ENCODE assay signal across 22 cellular contexts in the genomic region with DNA sequence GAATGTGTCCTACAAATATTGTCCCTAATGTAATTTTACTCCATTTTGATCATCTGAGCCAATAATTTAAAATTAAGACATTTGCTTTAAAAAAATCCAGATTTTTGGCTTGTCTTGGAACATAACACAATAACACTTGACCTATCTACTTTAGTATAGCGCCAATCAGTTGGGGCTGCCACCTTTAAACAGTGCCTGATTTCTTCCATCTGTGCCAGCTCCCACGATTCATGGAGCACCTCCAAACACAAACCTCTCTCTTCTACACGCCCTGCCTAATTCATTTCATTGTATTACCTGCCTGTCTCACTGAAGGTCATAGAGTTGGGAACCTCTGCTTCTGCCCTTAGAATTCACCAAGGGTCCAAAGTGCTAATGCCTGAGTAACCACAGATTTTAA.
"Had no signal": no experiment of that assay in that cellular context is flagged by ENCODE, and none has a peak within 500 bp of the region (broad histone marks: within the 10 kb centered on the region; RNA-seq: fewer than 3 reads in every experiment).

No MANE protein-coding gene starts in this region.

- H3K4me3 ChIP-seq: colonic mucosa, esophagus squamous epithelium, gastrocnemius medialis, heart right ventricle, left lung, lower lobe of right lung, mucosa of descending colon had no signal

- DNase-seq: colonic mucosa; cortex of kidney; effector CD8-positive, alpha-beta T cell; effector memory CD8-positive, alpha-beta T cell; erythroblast; esophagus squamous epithelium; foreskin fibroblast; foreskin melanocyte; gastrocnemius medialis; glutamatergic neuron; head of caudate nucleus; heart right ventricle; hippocampal formation; left cardiac atrium; left lung; left ventricle myocardium superior; lower lobe of right lung; mesenchymal stem cell; mucosa of descending colon; naive B cell had no signal

- H3K4me1 ChIP-seq: colonic mucosa, esophagus squamous epithelium, gastrocnemius medialis, heart right ventricle, left lung, lower lobe of right lung had no signal

- ATAC-seq: effector memory CD8-positive, alpha-beta T cell; esophagus mucosa; gastrocnemius medialis; heart right ventricle; left cardiac atrium; left ventricle myocardium superior had no signal

- H3K27me3 ChIP-seq: colonic mucosa, esophagus squamous epithelium, gastrocnemius medialis, heart right ventricle, left lung had no signal

- H3K36me3 ChIP-seq: colonic mucosa, esophagus squamous epithelium, gastrocnemius medialis, heart right ventricle, left lung, lower lobe of right lung had no signal

- H3K27ac ChIP-seq: colonic mucosa, epithelial cell of prostate, esophagus squamous epithelium, gastrocnemius medialis, heart right ventricle, left lung, lower lobe of right lung had no signal

- H3K9me3 ChIP-seq: colonic mucosa, gastrocnemius medialis, lower lobe of right lung had no signal
